In the genomic region with DNA sequence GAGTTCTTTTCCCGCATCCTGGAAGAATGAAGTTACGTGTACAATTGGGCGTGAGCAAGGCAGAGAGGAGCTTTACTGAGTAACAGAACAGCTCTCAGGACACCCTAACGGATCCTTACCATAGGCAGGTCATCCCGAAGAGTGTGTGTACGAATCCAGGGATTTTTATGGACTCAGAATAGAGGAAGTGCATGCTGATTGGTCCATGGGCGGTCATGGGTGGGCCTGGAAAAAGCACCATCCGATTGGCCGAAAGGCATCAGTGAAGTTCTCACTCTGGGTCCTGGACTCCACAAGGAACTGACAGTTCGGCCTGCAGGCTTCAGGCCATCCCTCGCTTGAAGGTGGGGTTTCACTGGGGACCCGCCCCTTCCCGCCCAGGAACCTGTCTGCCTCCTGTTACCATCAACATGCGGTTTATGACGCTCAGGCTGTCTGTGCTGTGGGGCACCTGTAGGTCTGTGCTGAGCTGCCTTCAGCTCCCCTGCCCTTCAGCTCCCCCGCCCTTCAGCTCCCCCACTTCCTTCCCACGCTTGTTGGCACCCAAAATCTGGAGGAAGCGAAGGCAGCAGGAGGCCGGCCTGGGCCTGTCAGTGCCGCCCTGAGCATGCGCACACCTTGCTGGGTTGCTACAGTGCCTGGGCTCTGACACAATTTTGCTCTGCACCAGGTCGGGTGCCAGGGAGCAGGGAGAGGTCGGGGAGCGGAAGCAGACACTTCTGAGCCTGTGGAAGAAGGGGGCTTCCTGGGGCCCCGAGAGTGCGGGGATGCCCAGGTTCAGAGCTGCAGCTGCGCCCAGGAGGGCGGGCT, we compare ENCODE assay signal across 1 cellular context.
TF ChIP-seq lines count a peak whose summit lies in the region.

No MANE protein-coding gene starts in this region.

TF ChIP-seq in K562, 482 proteins besides CTCF, POLR2A, EP300 and RAD21 (continued from another document and continues in another):
- TF ChIP-seq MYC (IDR thresholded peaks at IDR 0.05; ENCODE audit: low read depth, low read length) (peak; percentile 48), MYC (CRISPR knock-in tag; IDR thresholded peaks at IDR 0.05; ENCODE audit: borderline replicate concordance, low read depth) (no peak), MECOM (CRISPR knock-in tag; IDR thresholded peaks at IDR 0.05) (no peak), CREB3 (tag; conservative IDR thresholded peaks at IDR 0.05; ENCODE audit: low read depth) (no peak), HLTF (IDR thresholded peaks at IDR 0.05) (no peak), NFE2 (IDR thresholded peaks at IDR 0.05; ENCODE audit: low read depth) (no peak), POLR2H (tag; IDR thresholded peaks at IDR 0.05; ENCODE audit: low read depth) (peak; percentile 97), EGR1 (conservative IDR thresholded peaks at IDR 0.05) (no peak), DLX4 (CRISPR knock-in tag; IDR thresholded peaks at IDR 0.05) (no peak), MAZ (CRISPR knock-in tag; conservative IDR thresholded peaks at IDR 0.05 in 1 of 2, IDR thresholded peaks at IDR 0.05 in 1 of 2) (peak; percentile 34 to 42; a peak in 1 of 4 replicates), RBM39 (optimal IDR thresholded peaks at IDR 0.05; ENCODE audit: low read depth, low read length) (no peak), ZBTB1 (CRISPR knock-in tag; IDR thresholded peaks at IDR 0.05; ENCODE audit: borderline replicate concordance, low read depth) (no peak), PHB2 (IDR thresholded peaks at IDR 0.05; ENCODE audit: low read depth) (no peak), SMARCA4 (IDR thresholded peaks at IDR 0.05) (no peak), HOXB6 (CRISPR knock-in tag; IDR thresholded peaks at IDR 0.05; ENCODE audit: borderline replicate concordance) (no peak)
- TF ChIP-seq, protein P1, sequence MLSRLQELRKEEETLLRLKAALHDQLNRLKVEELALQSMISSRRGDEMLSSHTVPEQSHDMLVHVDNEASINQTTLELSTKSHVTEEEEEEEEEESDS (CRISPR knock-in tag; IDR thresholded peaks at IDR 0.05), result no peak
- TF ChIP-seq, protein P2, sequence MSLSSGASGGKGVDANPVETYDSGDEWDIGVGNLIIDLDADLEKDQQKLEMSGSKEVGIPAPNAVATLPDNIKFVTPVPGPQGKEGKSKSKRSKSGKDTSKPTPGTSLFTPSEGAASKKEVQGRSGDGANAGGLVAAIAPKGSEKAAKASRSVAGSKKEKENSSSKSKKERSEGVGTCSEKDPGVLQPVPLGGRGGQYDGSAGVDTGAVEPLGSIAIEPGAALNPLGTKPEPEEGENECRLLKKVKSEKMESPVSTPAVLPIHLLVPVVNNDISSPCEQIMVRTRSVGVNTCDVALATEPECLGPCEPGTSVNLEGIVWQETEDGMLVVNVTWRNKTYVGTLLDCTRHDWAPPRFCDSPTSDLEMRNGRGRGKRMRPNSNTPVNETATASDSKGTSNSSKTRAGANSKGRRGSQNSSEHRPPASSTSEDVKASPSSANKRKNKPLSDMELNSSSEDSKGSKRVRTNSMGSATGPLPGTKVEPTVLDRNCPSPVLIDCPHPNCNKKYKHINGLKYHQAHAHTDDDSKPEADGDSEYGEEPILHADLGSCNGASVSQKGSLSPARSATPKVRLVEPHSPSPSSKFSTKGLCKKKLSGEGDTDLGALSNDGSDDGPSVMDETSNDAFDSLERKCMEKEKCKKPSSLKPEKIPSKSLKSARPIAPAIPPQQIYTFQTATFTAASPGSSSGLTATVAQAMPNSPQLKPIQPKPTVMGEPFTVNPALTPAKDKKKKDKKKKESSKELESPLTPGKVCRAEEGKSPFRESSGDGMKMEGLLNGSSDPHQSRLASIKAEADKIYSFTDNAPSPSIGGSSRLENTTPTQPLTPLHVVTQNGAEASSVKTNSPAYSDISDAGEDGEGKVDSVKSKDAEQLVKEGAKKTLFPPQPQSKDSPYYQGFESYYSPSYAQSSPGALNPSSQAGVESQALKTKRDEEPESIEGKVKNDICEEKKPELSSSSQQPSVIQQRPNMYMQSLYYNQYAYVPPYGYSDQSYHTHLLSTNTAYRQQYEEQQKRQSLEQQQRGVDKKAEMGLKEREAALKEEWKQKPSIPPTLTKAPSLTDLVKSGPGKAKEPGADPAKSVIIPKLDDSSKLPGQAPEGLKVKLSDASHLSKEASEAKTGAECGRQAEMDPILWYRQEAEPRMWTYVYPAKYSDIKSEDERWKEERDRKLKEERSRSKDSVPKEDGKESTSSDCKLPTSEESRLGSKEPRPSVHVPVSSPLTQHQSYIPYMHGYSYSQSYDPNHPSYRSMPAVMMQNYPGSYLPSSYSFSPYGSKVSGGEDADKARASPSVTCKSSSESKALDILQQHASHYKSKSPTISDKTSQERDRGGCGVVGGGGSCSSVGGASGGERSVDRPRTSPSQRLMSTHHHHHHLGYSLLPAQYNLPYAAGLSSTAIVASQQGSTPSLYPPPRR (CRISPR knock-in tag; IDR thresholded peaks at IDR 0.05; ENCODE audit: borderline replicate concordance), result no peak
- TF ChIP-seq, protein P3, sequence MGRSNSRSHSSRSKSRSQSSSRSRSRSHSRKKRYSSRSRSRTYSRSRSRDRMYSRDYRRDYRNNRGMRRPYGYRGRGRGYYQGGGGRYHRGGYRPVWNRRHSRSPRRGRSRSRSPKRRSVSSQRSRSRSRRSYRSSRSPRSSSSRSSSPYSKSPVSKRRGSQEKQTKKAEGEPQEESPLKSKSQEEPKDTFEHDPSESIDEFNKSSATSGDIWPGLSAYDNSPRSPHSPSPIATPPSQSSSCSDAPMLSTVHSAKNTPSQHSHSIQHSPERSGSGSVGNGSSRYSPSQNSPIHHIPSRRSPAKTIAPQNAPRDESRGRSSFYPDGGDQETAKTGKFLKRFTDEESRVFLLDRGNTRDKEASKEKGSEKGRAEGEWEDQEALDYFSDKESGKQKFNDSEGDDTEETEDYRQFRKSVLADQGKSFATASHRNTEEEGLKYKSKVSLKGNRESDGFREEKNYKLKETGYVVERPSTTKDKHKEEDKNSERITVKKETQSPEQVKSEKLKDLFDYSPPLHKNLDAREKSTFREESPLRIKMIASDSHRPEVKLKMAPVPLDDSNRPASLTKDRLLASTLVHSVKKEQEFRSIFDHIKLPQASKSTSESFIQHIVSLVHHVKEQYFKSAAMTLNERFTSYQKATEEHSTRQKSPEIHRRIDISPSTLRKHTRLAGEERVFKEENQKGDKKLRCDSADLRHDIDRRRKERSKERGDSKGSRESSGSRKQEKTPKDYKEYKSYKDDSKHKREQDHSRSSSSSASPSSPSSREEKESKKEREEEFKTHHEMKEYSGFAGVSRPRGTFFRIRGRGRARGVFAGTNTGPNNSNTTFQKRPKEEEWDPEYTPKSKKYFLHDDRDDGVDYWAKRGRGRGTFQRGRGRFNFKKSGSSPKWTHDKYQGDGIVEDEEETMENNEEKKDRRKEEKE (IDR thresholded peaks at IDR 0.05; ENCODE audit: borderline replicate concordance in 1 of 2, control insufficient read depth in 1 of 2, low read depth in 2 of 2, low read length in 1 of 2), result no peak
- TF ChIP-seq, protein P4, sequence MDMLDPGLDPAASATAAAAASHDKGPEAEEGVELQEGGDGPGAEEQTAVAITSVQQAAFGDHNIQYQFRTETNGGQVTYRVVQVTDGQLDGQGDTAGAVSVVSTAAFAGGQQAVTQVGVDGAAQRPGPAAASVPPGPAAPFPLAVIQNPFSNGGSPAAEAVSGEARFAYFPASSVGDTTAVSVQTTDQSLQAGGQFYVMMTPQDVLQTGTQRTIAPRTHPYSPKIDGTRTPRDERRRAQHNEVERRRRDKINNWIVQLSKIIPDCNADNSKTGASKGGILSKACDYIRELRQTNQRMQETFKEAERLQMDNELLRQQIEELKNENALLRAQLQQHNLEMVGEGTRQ (CRISPR knock-in tag; IDR thresholded peaks at IDR 0.05), result no peak
- TF ChIP-seq, protein P5, sequence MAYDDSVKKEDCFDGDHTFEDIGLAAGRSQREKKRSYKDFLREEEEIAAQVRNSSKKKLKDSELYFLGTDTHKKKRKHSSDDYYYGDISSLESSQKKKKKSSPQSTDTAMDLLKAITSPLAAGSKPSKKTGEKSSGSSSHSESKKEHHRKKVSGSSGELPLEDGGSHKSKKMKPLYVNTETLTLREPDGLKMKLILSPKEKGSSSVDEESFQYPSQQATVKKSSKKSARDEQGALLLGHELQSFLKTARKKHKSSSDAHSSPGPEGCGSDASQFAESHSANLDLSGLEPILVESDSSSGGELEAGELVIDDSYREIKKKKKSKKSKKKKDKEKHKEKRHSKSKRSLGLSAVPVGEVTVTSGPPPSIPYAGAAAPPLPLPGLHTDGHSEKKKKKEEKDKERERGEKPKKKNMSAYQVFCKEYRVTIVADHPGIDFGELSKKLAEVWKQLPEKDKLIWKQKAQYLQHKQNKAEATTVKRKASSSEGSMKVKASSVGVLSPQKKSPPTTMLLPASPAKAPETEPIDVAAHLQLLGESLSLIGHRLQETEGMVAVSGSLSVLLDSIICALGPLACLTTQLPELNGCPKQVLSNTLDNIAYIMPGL (CRISPR knock-in tag; IDR thresholded peaks at IDR 0.05), result no peak
- TF ChIP-seq, protein P6, sequence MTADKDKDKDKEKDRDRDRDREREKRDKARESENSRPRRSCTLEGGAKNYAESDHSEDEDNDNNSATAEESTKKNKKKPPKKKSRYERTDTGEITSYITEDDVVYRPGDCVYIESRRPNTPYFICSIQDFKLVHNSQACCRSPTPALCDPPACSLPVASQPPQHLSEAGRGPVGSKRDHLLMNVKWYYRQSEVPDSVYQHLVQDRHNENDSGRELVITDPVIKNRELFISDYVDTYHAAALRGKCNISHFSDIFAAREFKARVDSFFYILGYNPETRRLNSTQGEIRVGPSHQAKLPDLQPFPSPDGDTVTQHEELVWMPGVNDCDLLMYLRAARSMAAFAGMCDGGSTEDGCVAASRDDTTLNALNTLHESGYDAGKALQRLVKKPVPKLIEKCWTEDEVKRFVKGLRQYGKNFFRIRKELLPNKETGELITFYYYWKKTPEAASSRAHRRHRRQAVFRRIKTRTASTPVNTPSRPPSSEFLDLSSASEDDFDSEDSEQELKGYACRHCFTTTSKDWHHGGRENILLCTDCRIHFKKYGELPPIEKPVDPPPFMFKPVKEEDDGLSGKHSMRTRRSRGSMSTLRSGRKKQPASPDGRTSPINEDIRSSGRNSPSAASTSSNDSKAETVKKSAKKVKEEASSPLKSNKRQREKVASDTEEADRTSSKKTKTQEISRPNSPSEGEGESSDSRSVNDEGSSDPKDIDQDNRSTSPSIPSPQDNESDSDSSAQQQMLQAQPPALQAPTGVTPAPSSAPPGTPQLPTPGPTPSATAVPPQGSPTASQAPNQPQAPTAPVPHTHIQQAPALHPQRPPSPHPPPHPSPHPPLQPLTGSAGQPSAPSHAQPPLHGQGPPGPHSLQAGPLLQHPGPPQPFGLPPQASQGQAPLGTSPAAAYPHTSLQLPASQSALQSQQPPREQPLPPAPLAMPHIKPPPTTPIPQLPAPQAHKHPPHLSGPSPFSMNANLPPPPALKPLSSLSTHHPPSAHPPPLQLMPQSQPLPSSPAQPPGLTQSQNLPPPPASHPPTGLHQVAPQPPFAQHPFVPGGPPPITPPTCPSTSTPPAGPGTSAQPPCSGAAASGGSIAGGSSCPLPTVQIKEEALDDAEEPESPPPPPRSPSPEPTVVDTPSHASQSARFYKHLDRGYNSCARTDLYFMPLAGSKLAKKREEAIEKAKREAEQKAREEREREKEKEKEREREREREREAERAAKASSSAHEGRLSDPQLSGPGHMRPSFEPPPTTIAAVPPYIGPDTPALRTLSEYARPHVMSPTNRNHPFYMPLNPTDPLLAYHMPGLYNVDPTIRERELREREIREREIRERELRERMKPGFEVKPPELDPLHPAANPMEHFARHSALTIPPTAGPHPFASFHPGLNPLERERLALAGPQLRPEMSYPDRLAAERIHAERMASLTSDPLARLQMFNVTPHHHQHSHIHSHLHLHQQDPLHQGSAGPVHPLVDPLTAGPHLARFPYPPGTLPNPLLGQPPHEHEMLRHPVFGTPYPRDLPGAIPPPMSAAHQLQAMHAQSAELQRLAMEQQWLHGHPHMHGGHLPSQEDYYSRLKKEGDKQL (CRISPR knock-in tag; IDR thresholded peaks at IDR 0.05; ENCODE audit: borderline replicate concordance), result no peak
